Comparison of ENCODE assay signal across 16 cellular contexts in genomic region chr6:157885876-157886275, GRCh38.
A peak's percentile ranks its signal among the peaks of the same experiment; 100 is the strongest.
DNase-seq lines count a peak whose midpoint lies in the region; ATAC-seq and TF ChIP-seq lines count a peak whose summit lies in the region.
"Had no signal": no experiment of that assay in that cellular context is flagged by ENCODE, and none has a peak within 500 bp of the region (broad histone marks: within the 10 kb centered on the region; RNA-seq: fewer than 3 reads in every experiment).

No MANE protein-coding gene starts in this region.

- peaks cover 12 to 38% (median 24%) of the 10 kb centered on the region in 10 experiments for H3K4me1 ChIP-seq in BLaER1 treated with 17β-estradiol and CSF1 and Interleukin-3, amounts not matched to agents 10 nM and 100 nM
- peaks cover 26% of the 10 kb centered on the region for H3K4me1 ChIP-seq in CD8-positive, alpha-beta memory T cell (ENCODE audit: insufficient read depth, low read length)
- no peaks in the 10 kb centered on the region for H3K4me1 ChIP-seq in esophagus muscularis mucosa
- H3K4me1 ChIP-seq: suprapubic skin had no signal

- H3K36me3 Mint-ChIP-seq in CD8-positive, alpha-beta memory T cell, result peaks cover 6 to 46% (median 10%) of the 10 kb centered on the region in 3 donors
- H3K36me3 Mint-ChIP-seq in activated T-helper 2 cell treated with anti-CD3 and anti-CD28 coated beads, Interferon-gamma antibody, Interleukin-2, Interleukin-4, amounts not matched to agents 10 μg/mL and 5 μg/mL and 100 μg/mL, durations not matched to agents 14 hours and 24 hours and 36 hours (ENCODE audit: low read depth), result peaks cover 90% of the 10 kb centered on the region

- POLR2A ChIA-PET in CD8-positive, alpha-beta memory T cell (lab: Charles Lee), result interaction anchor here (0.6 kb wide), 1 partner anchor 1202 kb away, joined by 7 read pairs; no protein-coding TSS in a partner anchor

- H3K9me3 Mint-ChIP-seq in CD8-positive, alpha-beta memory T cell, result no peaks in the 10 kb centered on the region
- no peaks in the 10 kb centered on the region for H3K9me3 Mint-ChIP-seq in activated T-helper 2 cell treated with anti-CD3 and anti-CD28 coated beads, Interferon-gamma antibody, Interleukin-2, Interleukin-4, amounts not matched to agents 10 μg/mL and 5 μg/mL and 100 μg/mL, durations not matched to agents 14 hours and 24 hours and 36 hours

- 97% methylated on average over 8 of the region's 8 CpGs for WGBS in esophagus muscularis mucosa

- intact Hi-C loops in activated T-helper 2 cell treated with anti-CD3 and anti-CD28 coated beads, Interferon-gamma antibody, Interleukin-2, Interleukin-4, amounts not matched to agents 10 μg/mL and 5 μg/mL and 100 μg/mL, durations not matched to agents 14 hours and 24 hours and 36 hours (cut with micrococcal nuclease), result loop anchor here (1.0 to 10.0 kb wide), 7 partner anchors 26 to 221 kb away; no protein-coding TSS in a partner anchor
- intact Hi-C loops in esophagus muscularis mucosa (cut with DNase I), result no loop called here

- no peak for TF ChIP-seq CTCF in esophagus muscularis mucosa (IDR thresholded peaks at IDR 0.05)

- H3K36me3 ChIP-seq in BLaER1 treated with 17β-estradiol and CSF1 and Interleukin-3, amounts not matched to agents 10 nM and 100 nM, result peaks cover 0 to 91% (median 0%) of the 10 kb centered on the region in 11 experiments; a peak in 4 of 22 replicates
- no peaks in the 10 kb centered on the region for H3K36me3 ChIP-seq in CD8-positive, alpha-beta memory T cell (ENCODE audit: insufficient read depth, low read length)
- H3K36me3 ChIP-seq in esophagus muscularis mucosa, result peaks cover 0 to 57% (median 14%) of the 10 kb centered on the region in 4 donors

- H3K4me1 Mint-ChIP-seq in CD8-positive, alpha-beta memory T cell, result peaks cover 18 to 32% (median 19%) of the 10 kb centered on the region in 3 donors
- H3K4me1 Mint-ChIP-seq in activated T-helper 2 cell treated with anti-CD3 and anti-CD28 coated beads, Interferon-gamma antibody, Interleukin-2, Interleukin-4, amounts not matched to agents 10 μg/mL and 5 μg/mL and 100 μg/mL, durations not matched to agents 14 hours and 24 hours and 36 hours (ENCODE audit: low read depth), result peaks cover 52% of the 10 kb centered on the region

- TF ChIP-seq EP300 in esophagus muscularis mucosa (IDR thresholded peaks at IDR 0.05), result no peak

- H3K4me3 ChIP-seq in BLaER1 treated with 17β-estradiol and CSF1 and Interleukin-3, amounts not matched to agents 10 nM and 100 nM, result no peak overlapping the region
- no peak overlapping the region for H3K4me3 ChIP-seq in CD8-positive, alpha-beta memory T cell (ENCODE audit: low read length)
- no peak overlapping the region for H3K4me3 ChIP-seq in esophagus muscularis mucosa
- H3K4me3 ChIP-seq: suprapubic skin had no signal

- peaks cover 0 to 3% of the 10 kb centered on the region in 2 donors for H3K27me3 Mint-ChIP-seq in CD8-positive, alpha-beta memory T cell
- H3K27me3 Mint-ChIP-seq in activated T-helper 2 cell treated with anti-CD3 and anti-CD28 coated beads, Interferon-gamma antibody, Interleukin-2, Interleukin-4, amounts not matched to agents 10 μg/mL and 5 μg/mL and 100 μg/mL, durations not matched to agents 14 hours and 24 hours and 36 hours (ENCODE audit: low read depth), result peaks cover 10% of the 10 kb centered on the region

- CTCF ChIA-PET in CD8-positive, alpha-beta memory T cell (lab: Charles Lee), result interaction anchor here (1.1 to 2.3 kb wide), 3 partner anchors 11 to 129 kb away, joined by 3 to 9 read pairs (median 6); no protein-coding TSS in a partner anchor

- peak overlapping the region in 4 of 11 experiments; percentile 1 to 51 (median 26); a peak in 5 of 22 replicates for H3K27ac ChIP-seq in BLaER1 treated with 17β-estradiol and CSF1 and Interleukin-3, amounts not matched to agents 10 nM and 100 nM
- H3K27ac ChIP-seq in CD8-positive, alpha-beta memory T cell (ENCODE audit: low read depth, low read length), result no peak overlapping the region
- H3K27ac ChIP-seq in esophagus muscularis mucosa (replicated peaks in 1 of 4), result no peak overlapping the region
- H3K27ac ChIP-seq: suprapubic skin, VCaP had no signal

- H3K9ac ChIP-seq in BLaER1 treated with 17β-estradiol and CSF1 and Interleukin-3, amounts not matched to agents 10 nM and 100 nM, result no peak overlapping the region

- H4K20me1 ChIP-seq in BLaER1 treated with 17β-estradiol and CSF1 and Interleukin-3, amounts not matched to agents 10 nM and 100 nM, result peaks cover 0 to 82% (median 0%) of the 10 kb centered on the region in 11 experiments; a peak in 3 of 22 replicates

- no peaks in the 10 kb centered on the region for H3K27me3 ChIP-seq in BLaER1 treated with 17β-estradiol and CSF1 and Interleukin-3, amounts not matched to agents 10 nM and 100 nM
- no peaks in the 10 kb centered on the region for H3K27me3 ChIP-seq in CD8-positive, alpha-beta memory T cell (ENCODE audit: insufficient read depth, low read length, poor library complexity, severe bottlenecking)
- H3K27me3 ChIP-seq in esophagus muscularis mucosa, result no peaks in the 10 kb centered on the region
- H3K27me3 ChIP-seq: suprapubic skin had no signal

- H3K27ac Mint-ChIP-seq in CD8-positive, alpha-beta memory T cell, result peak overlapping the region; percentile 69 to 93 (median 84)
- peak overlapping the region; percentile 86 for H3K27ac Mint-ChIP-seq in activated T-helper 2 cell treated with anti-CD3 and anti-CD28 coated beads, Interferon-gamma antibody, Interleukin-2, Interleukin-4, amounts not matched to agents 10 μg/mL and 5 μg/mL and 100 μg/mL, durations not matched to agents 14 hours and 24 hours and 36 hours

- H3K4me3 Mint-ChIP-seq in CD8-positive, alpha-beta memory T cell, result peak overlapping the region in 2 of 7 donors; percentile 9 to 35
- no peak overlapping the region for H3K4me3 Mint-ChIP-seq in activated T-helper 2 cell treated with anti-CD3 and anti-CD28 coated beads, Interferon-gamma antibody, Interleukin-2, Interleukin-4, amounts not matched to agents 10 μg/mL and 5 μg/mL and 100 μg/mL, durations not matched to agents 14 hours and 24 hours and 36 hours (ENCODE audit: low read depth)

- peaks cover 0 to 6% (median 0%) of the 10 kb centered on the region in 11 experiments; a peak in 2 of 22 replicates for H3K9me3 ChIP-seq in BLaER1 treated with 17β-estradiol and CSF1 and Interleukin-3, amounts not matched to agents 10 nM and 100 nM (replicated peaks in 1 of 11)
- no peaks in the 10 kb centered on the region for H3K9me3 ChIP-seq in CD8-positive, alpha-beta memory T cell (ENCODE audit: low read length)
- H3K9me3 ChIP-seq in esophagus muscularis mucosa, result no peaks in the 10 kb centered on the region
- H3K9me3 ChIP-seq: suprapubic skin had no signal

- DNase-seq in CD8-positive, alpha-beta memory T cell, result no peak
- DNase-seq in activated T-helper 2 cell treated with anti-CD3 and anti-CD28 coated beads, Interferon-gamma antibody, Interleukin-2, Interleukin-4, amounts not matched to agents 10 μg/mL and 5 μg/mL and 100 μg/mL, durations not matched to agents 14 hours and 24 hours and 36 hours (ENCODE audit: low spot score), result no peak
- DNase-seq in esophagus muscularis mucosa (ENCODE audit: extremely low spot score) (peak; percentile 62), hepatic stellate cell (ENCODE audit: low spot score) (no peak)
- no peak for DNase-seq in effector CD8-positive, alpha-beta T cell (lab: John Stamatoyannopoulos, UW)
- DNase-seq: C1 segment of cervical spinal cord, H7, hippocampal formation, Kasumi-1, mesendoderm, NCI-H1417, NCI-H82 had no signal

- peak overlapping the region in 9 of 11 experiments; percentile 21 to 70 (median 45); a peak in 18 of 22 replicates for H3K4me2 ChIP-seq in BLaER1 treated with 17β-estradiol and CSF1 and Interleukin-3, amounts not matched to agents 10 nM and 100 nM

- no peak for TF ChIP-seq POLR2A in esophagus muscularis mucosa (IDR thresholded peaks at IDR 0.05; ENCODE audit: low read depth)

- ATAC-seq in GM18873 (IDR thresholded peaks at IDR 0.05; ENCODE audit: low FRiP score, unreplicated experiment), result no peak
